ENCODE assay signal across 21 cellular contexts in genomic region chr21:23394458-23394857, GRCh38.
DNase-seq lines count a peak whose midpoint lies in the region; ATAC-seq, FAIRE-seq and TF ChIP-seq lines count a peak whose summit lies in the region.
"Had no signal": no experiment of that assay in that cellular context is flagged by ENCODE, and none has a peak within 500 bp of the region (broad histone marks: within the 10 kb centered on the region; RNA-seq: fewer than 3 reads in every experiment).

No MANE protein-coding gene starts in this region.

- H3K4me2 ChIP-seq in SK-N-SH (no peak overlapping the region), H9 (ENCODE audit: insufficient read depth, insufficient read length, low read length) (no peak overlapping the region), MM.1S (ENCODE audit: low read depth, low read length) (no peak overlapping the region)

- H3K27me3 ChIP-seq in SK-N-SH (ENCODE audit: insufficient read depth), result no peaks in the 10 kb centered on the region
- H3K27me3 ChIP-seq in H9 (ENCODE audit: insufficient read depth, low read length), result no peaks in the 10 kb centered on the region
- H3K27me3 ChIP-seq in RWPE2 (ENCODE audit: insufficient read depth, poor library complexity, severe bottlenecking), result peaks cover 4% of the 10 kb centered on the region
- H3K27me3 ChIP-seq in MM.1S (replicated peaks; ENCODE audit: insufficient read depth, low read length), result no peaks in the 10 kb centered on the region

- H3K23me2 ChIP-seq in H9 (ENCODE audit: insufficient read length, low read depth, low read length, poor library complexity, severe bottlenecking), result no peaks in the 10 kb centered on the region

- no peak overlapping the region for H4K8ac ChIP-seq in H9 (replicated peaks; ENCODE audit: insufficient read length, low read depth, low read length)

- TF ChIP-seq CTCF in SK-N-SH (IDR thresholded peaks at IDR 0.05) (0 out of 2 replicates have a peak, but pooled peaks have one; percentile 11), H9 (conservative IDR thresholded peaks at IDR 0.05) (peak; percentile 38; the same call in 2 of the 3 replicates), RWPE2 (IDR thresholded peaks at IDR 0.05; ENCODE audit: poor library complexity, severe bottlenecking) (peak; percentile 24), MM.1S (IDR thresholded peaks at IDR 0.05; ENCODE audit: low read length) (no peak)

- H3K9me3 Mint-ChIP-seq in H9, result peaks cover 0 to 13% of the 10 kb centered on the region in 2 experiments; a peak in 3 of 5 replicates
- H3K9me3 Mint-ChIP-seq: T-helper 1 cell treated with Interleukin-12 subunit alpha and Interleukin-12 subunit beta and Interleukin-4 antibody, amounts not matched to agents 30 μg/mL and 1 μg/mL, for 36 hours had no signal

- peaks cover 12 to 17% of the 10 kb centered on the region in 2 experiments for H3K4me1 Mint-ChIP-seq in H9
- H3K4me1 Mint-ChIP-seq: B cell; CD4-positive, CD25-positive, alpha-beta regulatory T cell had no signal

- no peak overlapping the region for H3K14ac ChIP-seq in H9 (ENCODE audit: insufficient read depth, low read length)

- no peaks in the 10 kb centered on the region for H3K79me1 ChIP-seq in H9 (ENCODE audit: insufficient read depth, low read depth, low read length, poor library complexity, severe bottlenecking)

- H3F3A ChIP-seq in SK-N-SH (replicated peaks; ENCODE audit: insufficient read depth) (no peaks in the 10 kb centered on the region), MM.1S (ENCODE audit: insufficient read depth, low read length) (no peaks in the 10 kb centered on the region)

- H3K27me3 Mint-ChIP-seq in H9 (ENCODE audit: low read depth), result no peaks in the 10 kb centered on the region
- H3K27me3 Mint-ChIP-seq: B cell; CD4-positive, CD25-positive, alpha-beta regulatory T cell had no signal

- no peak overlapping the region for H3K27ac ChIP-seq in SK-N-SH (ENCODE audit: low read depth in 2 of 2, low read length in 1 of 2)
- H3K27ac ChIP-seq in H9 (ENCODE audit: insufficient read length, low read depth, low read length), result no peak overlapping the region
- no peak overlapping the region for H3K27ac ChIP-seq in RWPE2 (ENCODE audit: poor library complexity, severe bottlenecking)
- no peak overlapping the region for H3K27ac ChIP-seq in caudate nucleus (ENCODE audit: low read depth, low read length)
- no peak overlapping the region for H3K27ac ChIP-seq in MM.1S (ENCODE audit: low read length)

- H3K23ac ChIP-seq in H9 (ENCODE audit: insufficient read length, low read depth, low read length), result no peak overlapping the region

- no peak overlapping the region for H4K91ac ChIP-seq in H9 (ENCODE audit: insufficient read length, low read depth, low read length)

- no peak overlapping the region for H3T11ph ChIP-seq in H9 (ENCODE audit: low read length)

- WGBS in SK-N-SH (ENCODE audit: low lambda C conversion rate), result 51% methylated on average over 2 of the region's 2 CpGs
- WGBS in H9 (ENCODE audit: extremely low coverage, insufficient read length, low lambda C conversion rate), result no CpG with 5 or more reads among the region's 2 CpGs

- H2BK12ac ChIP-seq in H9 (ENCODE audit: insufficient read length, low read depth, low read length), result no peak overlapping the region

- DNase-seq in SK-N-SH, result no peak
- no peak for DNase-seq in H9
- DNase-seq in RWPE2 (ENCODE audit: low spot score), result no peak
- DNase-seq in frontal cortex (ENCODE audit: low spot score in 2 of 2), result no peak
- DNase-seq in caudate nucleus (lab: John Stamatoyannopoulos, UW), result no peak
- no peak for DNase-seq in left lobe of liver (ENCODE audit: low spot score)
- DNase-seq in MM.1S, result no peak
- DNase-seq: CD4-positive, CD25-positive, alpha-beta regulatory T cell; Kasumi-1; NCI-H1105; NCI-H146; NCI-H2029; NCI-H226; NCI-H524; NCI-H82 had no signal

- no peak overlapping the region for H4K5ac ChIP-seq in H9 (ENCODE audit: insufficient read length, low read depth, low read length)

- H2BK5ac ChIP-seq in H9 (ENCODE audit: insufficient read length, low read length), result no peak overlapping the region

- no peak overlapping the region for H2AK5ac ChIP-seq in H9 (ENCODE audit: insufficient read length, low read length)

- no peak overlapping the region for H2AFZ ChIP-seq in SK-N-SH (ENCODE audit: low read depth)
- no peak overlapping the region for H2AFZ ChIP-seq in H9 (ENCODE audit: low read length)
- H2AFZ ChIP-seq in MM.1S (ENCODE audit: low read length), result no peak overlapping the region

- H3K4me3 Mint-ChIP-seq in H9, result no peak overlapping the region
- H3K4me3 Mint-ChIP-seq: B cell; CD4-positive, CD25-positive, alpha-beta regulatory T cell; T-helper 1 cell treated with Interleukin-12 subunit alpha and Interleukin-12 subunit beta and Interleukin-4 antibody, amounts not matched to agents 30 μg/mL and 1 μg/mL, for 36 hours had no signal

- H2BK15ac ChIP-seq in H9 (ENCODE audit: low read depth, low read length), result no peak overlapping the region

- no peak overlapping the region for H3K4ac ChIP-seq in H9 (ENCODE audit: low read depth, low read length)

- H3K9me3 ChIP-seq in SK-N-SH, result no peaks in the 10 kb centered on the region
- no peaks in the 10 kb centered on the region for H3K9me3 ChIP-seq in H9 (ENCODE audit: control insufficient read depth, low read depth, low read length)
- no peaks in the 10 kb centered on the region for H3K9me3 ChIP-seq in RWPE2 (ENCODE audit: severe bottlenecking)
- H3K9me3 ChIP-seq in MM.1S (replicated peaks; ENCODE audit: insufficient read depth, low read length), result no peaks in the 10 kb centered on the region
- H3K9me3 ChIP-seq: HAP-1 had no signal

- H3K4me3 ChIP-seq in SK-N-SH (ENCODE audit: low read depth in 2 of 2, low read length in 1 of 2), result no peak overlapping the region
- no peak overlapping the region for H3K4me3 ChIP-seq in RWPE2 (ENCODE audit: severe bottlenecking)
- H3K4me3 ChIP-seq in MM.1S (ENCODE audit: low read length), result no peak overlapping the region
- H3K4me3 ChIP-seq: GM12878, HAP-1 had no signal

- H3K36me3 ChIP-seq in SK-N-SH (replicated peaks in 1 of 2; ENCODE audit: control insufficient read depth in 1 of 2, insufficient read depth in 2 of 2, low read length in 1 of 2), result no peaks in the 10 kb centered on the region
- H3K36me3 ChIP-seq in RWPE2 (ENCODE audit: low read depth), result no peaks in the 10 kb centered on the region
- H3K36me3 ChIP-seq in MM.1S (replicated peaks; ENCODE audit: insufficient read depth, low read length), result no peaks in the 10 kb centered on the region
- H3K36me3 ChIP-seq: HAP-1 had no signal

- CTCF ChIA-PET in SK-N-SH (lab: Yijun Ruan, JAX), result no interaction called here

- no peaks in the 10 kb centered on the region for H3K9me2 ChIP-seq in SK-N-SH
- H3K9me2 ChIP-seq in MM.1S (replicated peaks; ENCODE audit: insufficient read depth, low read length), result no peaks in the 10 kb centered on the region

- no peaks in the 10 kb centered on the region for H3K79me2 ChIP-seq in SK-N-SH (ENCODE audit: insufficient read depth)
- no peaks in the 10 kb centered on the region for H3K79me2 ChIP-seq in H9 (ENCODE audit: insufficient read depth, low read length)
- no peaks in the 10 kb centered on the region for H3K79me2 ChIP-seq in MM.1S (ENCODE audit: low read length)

- no peak overlapping the region for H3K56ac ChIP-seq in H9 (ENCODE audit: insufficient read length, low read depth, low read length)

- ATAC-seq in SK-N-SH treated with all-trans-retinoic acid at 6 μM for 48 hours (no peak), RWPE2 (ENCODE audit: low read depth) (no peak), left lobe of liver (no peak)
- ATAC-seq: GM12878, Panc1 had no signal

- H2BK120ac ChIP-seq in H9 (ENCODE audit: low read depth, low read length, poor library complexity, severe bottlenecking), result no peak overlapping the region

- peak; percentile 6 for FAIRE-seq in frontal cortex (lab: Jason Lieb, UNC)
- FAIRE-seq: GM12878 had no signal

- POLR2A ChIA-PET in SK-N-SH (lab: Yijun Ruan, JAX), result no interaction called here

- no peak overlapping the region for H3K9ac ChIP-seq in SK-N-SH
- H3K9ac ChIP-seq in H9 (ENCODE audit: extremely low read depth, insufficient read length, low read length), result no peak overlapping the region
- no peak overlapping the region for H3K9ac ChIP-seq in MM.1S (ENCODE audit: low read length)

- H4K20me1 ChIP-seq in SK-N-SH (ENCODE audit: insufficient read depth) (no peaks in the 10 kb centered on the region), H9 (ENCODE audit: control insufficient read depth, insufficient read depth, insufficient read length) (no peaks in the 10 kb centered on the region), MM.1S (ENCODE audit: insufficient read depth, low read length) (no peaks in the 10 kb centered on the region)

- no peak for TF ChIP-seq EP300 in SK-N-SH (IDR thresholded peaks at IDR 0.05; ENCODE audit: borderline replicate concordance in 1 of 2, low read depth in 1 of 2, low read length in 1 of 2)

- no peak for TF ChIP-seq RAD21 in SK-N-SH (IDR thresholded peaks at IDR 0.05; ENCODE audit: low read length)

- H3K4me1 ChIP-seq in SK-N-SH (ENCODE audit: control insufficient read depth in 1 of 2, insufficient read depth in 2 of 2, low read depth in 1 of 2, low read length in 1 of 2) (no peaks in the 10 kb centered on the region), H9 (ENCODE audit: insufficient read depth, low read length) (no peaks in the 10 kb centered on the region; the same call in 1 of the 2 replicates), RWPE2 (ENCODE audit: insufficient read depth, poor library complexity, severe bottlenecking) (no peaks in the 10 kb centered on the region), MM.1S (ENCODE audit: low read length) (no peaks in the 10 kb centered on the region)

- H2BK20ac ChIP-seq in H9 (ENCODE audit: low read depth, low read length, poor library complexity, severe bottlenecking), result no peak overlapping the region

- peaks cover 0 to 16% (median 2%) of the 10 kb centered on the region in 3 experiments; a peak in 3 of 7 replicates for H3K36me3 Mint-ChIP-seq in H9 (ENCODE audit: insufficient read depth in 1 of 3, low read depth in 3 of 3)
- H3K36me3 Mint-ChIP-seq: CD4-positive, CD25-positive, alpha-beta regulatory T cell had no signal

- H3K27ac Mint-ChIP-seq in H9, result no peak overlapping the region
- H3K27ac Mint-ChIP-seq: B cell; CD4-positive, CD25-positive, alpha-beta regulatory T cell; T-helper 1 cell treated with Interleukin-12 subunit alpha and Interleukin-12 subunit beta and Interleukin-4 antibody, amounts not matched to agents 30 μg/mL and 1 μg/mL, for 36 hours had no signal

- H3K18ac ChIP-seq in H9 (ENCODE audit: insufficient read length, low read depth, low read length), result no peak overlapping the region

TF ChIP-seq in SK-N-SH, 30 proteins besides CTCF, POLR2A, EP300 and RAD21 (continues in another document):
- TF ChIP-seq GATA2 (CRISPR knock-in tag; IDR thresholded peaks at IDR 0.05), result no peak
- TF ChIP-seq MXI1 (IDR thresholded peaks at IDR 0.05; ENCODE audit: low read depth, low read length), result no peak
- TF ChIP-seq RCOR1 (IDR thresholded peaks at IDR 0.05; ENCODE audit: low read length), result no peak

TF ChIP-seq in SK-N-SH treated with all-trans-retinoic acid at 6 μM for 48 hours, 23 proteins besides CTCF, POLR2A, EP300 and RAD21 (continues in another document):
- TF ChIP-seq ZNF70 (CRISPR knock-in tag; IDR thresholded peaks at IDR 0.05) (no peak), ESRRG (CRISPR knock-in tag; IDR thresholded peaks at IDR 0.05) (no peak), OSR1 (CRISPR knock-in tag; IDR thresholded peaks at IDR 0.05) (no peak)
